In genomic region chr6:20658053-20658452, GRCh38 we compare ENCODE assay signal across 24 cellular contexts.
"Had no signal": no experiment of that assay in that cellular context is flagged by ENCODE, and none has a peak within 500 bp of the region (broad histone marks: within the 10 kb centered on the region; RNA-seq: fewer than 3 reads in every experiment).

No MANE protein-coding gene starts in this region.

- H3K4me3 ChIP-seq: body of pancreas, esophagus squamous epithelium, heart right ventricle, lower lobe of right lung, spleen, testis, transverse colon, uterus had no signal

- H3K4me3 Mint-ChIP-seq: activated B cell treated with CpG ODN at 0.5 μM for 24 hours; activated CD8-positive, alpha-beta memory T cell treated with anti-CD3 and anti-CD28 coated beads, Interleukin-2, amount 10 ng/mL, durations not matched to agents 7 days and 5 days; activated CD8-positive, alpha-beta T cell treated with anti-CD3 and anti-CD28 coated beads, Interleukin-2, amount 10 ng/mL, durations not matched to agents 7 days and 5 days; natural killer cell treated with Interleukin-12 subunit alpha and Interleukin-12 subunit beta and Interleukin-15 and Interleukin-18, amount 100 ng/mL, for 72 hours had no signal

- H3K27ac ChIP-seq: body of pancreas, esophagus squamous epithelium, heart right ventricle, lower lobe of right lung, spleen, testis, transverse colon, uterus had no signal

- H3K9me3 Mint-ChIP-seq: activated B cell treated with CpG ODN at 0.5 μM for 24 hours had no signal

- DNase-seq: activated B cell treated with CpG ODN at 0.5 μM for 24 hours; activated CD8-positive, alpha-beta memory T cell treated with anti-CD3 and anti-CD28 coated beads, Interleukin-2, amount 10 ng/mL, durations not matched to agents 7 days and 5 days; activated CD8-positive, alpha-beta T cell treated with anti-CD3 and anti-CD28 coated beads, Interleukin-2, amount 10 ng/mL, durations not matched to agents 7 days and 5 days; activated naive CD4-positive, alpha-beta T cell; activated T-cell treated with anti-CD3 and anti-CD28 coated beads, Interleukin-2, amount 50 U/mL, for 48 hours; aorta; body of pancreas; dermis blood vessel endothelial cell; effector CD4-positive, alpha-beta T cell; esophagus squamous epithelium; foreskin melanocyte; heart right ventricle; lower lobe of right lung; mesenchymal stem cell; right cardiac atrium; spleen; stimulated activated naive CD8-positive, alpha-beta T cell treated with anti-CD3 and anti-CD28 coated beads, Interleukin-15, Interleukin-2, amounts not matched to agents 100 U/mL and 50 U/mL, for 24 hours; testis; transverse colon; uterus had no signal

- H3K4me1 ChIP-seq: lower lobe of right lung, testis had no signal

- H3K9me3 ChIP-seq: body of pancreas, esophagus squamous epithelium, heart right ventricle, lower lobe of right lung, spleen, testis, transverse colon, uterus had no signal

- H3K36me3 ChIP-seq: heart right ventricle, lower lobe of right lung, transverse colon, uterus had no signal

- H3K27ac Mint-ChIP-seq: activated B cell treated with CpG ODN at 0.5 μM for 24 hours; activated CD8-positive, alpha-beta memory T cell treated with anti-CD3 and anti-CD28 coated beads, Interleukin-2, amount 10 ng/mL, durations not matched to agents 7 days and 5 days; activated CD8-positive, alpha-beta T cell treated with anti-CD3 and anti-CD28 coated beads, Interleukin-2, amount 10 ng/mL, durations not matched to agents 7 days and 5 days; activated naive CD4-positive, alpha-beta T cell treated with anti-CD3 and anti-CD28 coated beads, Interleukin-2, amount 50 U/mL, for 72 hours; natural killer cell treated with Interleukin-12 subunit alpha and Interleukin-12 subunit beta and Interleukin-15 and Interleukin-18, amount 100 ng/mL, for 72 hours had no signal

- H3K27me3 Mint-ChIP-seq: activated B cell treated with CpG ODN at 0.5 μM for 24 hours; activated CD8-positive, alpha-beta memory T cell treated with anti-CD3 and anti-CD28 coated beads, Interleukin-2, amount 10 ng/mL, durations not matched to agents 7 days and 5 days; natural killer cell treated with Interleukin-12 subunit alpha and Interleukin-12 subunit beta and Interleukin-15 and Interleukin-18, amount 100 ng/mL, for 72 hours had no signal

- FAIRE-seq: colon had no signal

- ATAC-seq: activated CD8-positive, alpha-beta memory T cell treated with anti-CD3 and anti-CD28 coated beads, Interleukin-2, amount 10 ng/mL, durations not matched to agents 7 days and 5 days; activated CD8-positive, alpha-beta T cell treated with anti-CD3 and anti-CD28 coated beads, Interleukin-2, amount 10 ng/mL, durations not matched to agents 7 days and 5 days; activated naive CD4-positive, alpha-beta T cell treated with anti-CD3 and anti-CD28 coated beads, Interleukin-2, amount 50 U/mL, for 72 hours; body of pancreas; heart right ventricle; left lobe of liver; lower lobe of right lung; natural killer cell treated with Interleukin-12 subunit alpha and Interleukin-12 subunit beta and Interleukin-15 and Interleukin-18, amount 100 ng/mL, for 72 hours; right cardiac atrium; stimulated activated naive CD8-positive, alpha-beta T cell treated with anti-CD3 and anti-CD28 coated beads, Interleukin-15, Interleukin-2, amounts not matched to agents 100 U/mL and 50 U/mL, for 24 hours had no signal
